In the genomic region with DNA sequence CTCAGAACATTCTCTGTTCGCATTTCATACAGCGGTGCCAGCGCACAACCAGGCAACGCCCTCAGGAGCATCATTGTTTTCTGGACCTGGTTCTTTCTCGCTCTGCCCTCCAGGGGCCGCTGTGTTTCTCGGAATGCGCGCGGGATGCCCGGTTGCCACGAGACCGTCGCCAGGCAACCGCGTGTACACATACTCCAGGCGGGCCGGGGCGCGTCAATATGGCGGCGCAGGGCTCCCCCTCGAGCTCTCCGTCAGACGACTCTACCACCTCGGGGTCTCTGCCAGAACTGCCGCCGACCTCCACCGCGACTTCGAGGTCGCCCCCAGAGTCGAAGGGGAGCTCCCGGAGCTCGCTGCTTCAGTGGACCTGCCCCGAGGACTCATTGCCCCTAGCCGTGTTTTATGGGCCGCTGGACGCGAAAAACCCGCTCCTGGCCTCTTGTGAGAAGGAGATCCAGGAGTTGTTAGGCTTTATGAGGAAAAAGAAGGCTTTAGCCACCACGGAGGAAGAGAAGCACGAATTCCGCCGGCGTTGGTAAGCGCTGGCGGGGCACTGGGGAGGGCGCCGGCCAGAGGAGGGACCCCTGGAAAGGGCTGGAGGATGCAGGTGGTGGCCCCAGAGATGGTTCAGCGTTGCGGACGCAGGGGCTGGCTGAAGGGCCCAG, we compare ENCODE assay signal across 1 cellular context.
TF ChIP-seq lines count a peak whose summit lies in the region.

A gene with protein sequence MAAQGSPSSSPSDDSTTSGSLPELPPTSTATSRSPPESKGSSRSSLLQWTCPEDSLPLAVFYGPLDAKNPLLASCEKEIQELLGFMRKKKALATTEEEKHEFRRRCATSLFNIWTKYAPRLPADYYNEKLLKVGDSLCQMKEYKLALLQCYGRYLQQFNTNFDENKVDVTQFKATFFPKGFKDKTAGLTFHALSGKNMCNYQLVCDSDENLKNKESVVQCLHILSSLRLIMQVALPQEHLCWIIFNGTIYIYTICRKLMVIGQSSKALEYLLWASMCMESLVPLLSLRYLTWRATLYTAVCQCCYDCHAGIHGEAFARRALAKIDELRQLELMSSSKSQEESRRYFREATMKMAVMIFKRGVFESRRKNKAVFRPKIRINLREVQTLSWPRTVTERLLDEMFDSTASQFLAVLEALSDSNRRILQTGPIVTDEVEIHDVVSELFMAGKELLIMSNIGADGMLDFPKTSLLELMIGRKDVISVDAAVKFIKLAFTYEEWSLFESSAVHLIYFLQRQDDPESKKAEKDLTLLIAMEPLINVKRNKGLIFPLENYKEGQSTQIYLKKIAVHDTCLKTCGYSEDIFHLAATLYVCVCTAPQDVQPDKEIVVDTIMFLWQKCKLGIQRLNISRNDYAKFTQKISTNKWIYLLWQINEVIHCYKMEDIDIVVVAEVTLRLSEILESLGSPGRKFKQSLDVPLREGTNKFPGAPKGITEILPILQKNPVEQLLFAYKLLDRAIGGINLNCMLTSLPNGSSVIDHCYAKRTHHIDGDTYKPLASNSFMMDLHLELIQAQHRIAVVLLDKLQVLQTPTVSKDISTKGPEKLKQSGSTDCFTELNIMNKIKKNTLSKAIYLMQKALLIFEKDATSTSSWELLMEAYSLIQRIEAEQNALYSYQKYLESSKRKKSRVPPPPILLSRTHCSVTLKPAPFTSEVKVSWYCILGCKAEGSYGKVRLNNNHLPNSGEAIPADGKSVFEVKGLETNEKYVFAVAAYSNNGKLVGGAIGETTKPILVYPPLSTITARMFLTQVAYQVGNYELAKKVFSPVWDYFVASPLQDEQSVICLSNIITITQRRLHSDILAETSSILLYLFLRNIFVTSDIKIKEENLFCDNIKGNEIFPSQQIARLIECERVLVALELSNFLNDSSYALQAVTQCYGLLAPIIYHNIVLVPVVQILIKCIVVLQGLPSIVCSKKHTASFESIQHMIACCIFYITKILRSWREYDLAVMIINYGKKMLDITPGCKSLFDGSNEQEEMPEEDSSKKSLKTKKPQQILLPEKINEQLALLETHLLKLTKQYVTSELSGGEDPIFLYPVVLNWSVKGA (N-terminal part only) (plus strand): TSS at position 186 of the 665 bp plus-strand sequence. CDS start 33 bp downstream, at position 219.

TF ChIP-seq in GM12878, 131 proteins besides CTCF, POLR2A, EP300 and RAD21 (continued from another document and continues in another):
- TF ChIP-seq, protein P1, sequence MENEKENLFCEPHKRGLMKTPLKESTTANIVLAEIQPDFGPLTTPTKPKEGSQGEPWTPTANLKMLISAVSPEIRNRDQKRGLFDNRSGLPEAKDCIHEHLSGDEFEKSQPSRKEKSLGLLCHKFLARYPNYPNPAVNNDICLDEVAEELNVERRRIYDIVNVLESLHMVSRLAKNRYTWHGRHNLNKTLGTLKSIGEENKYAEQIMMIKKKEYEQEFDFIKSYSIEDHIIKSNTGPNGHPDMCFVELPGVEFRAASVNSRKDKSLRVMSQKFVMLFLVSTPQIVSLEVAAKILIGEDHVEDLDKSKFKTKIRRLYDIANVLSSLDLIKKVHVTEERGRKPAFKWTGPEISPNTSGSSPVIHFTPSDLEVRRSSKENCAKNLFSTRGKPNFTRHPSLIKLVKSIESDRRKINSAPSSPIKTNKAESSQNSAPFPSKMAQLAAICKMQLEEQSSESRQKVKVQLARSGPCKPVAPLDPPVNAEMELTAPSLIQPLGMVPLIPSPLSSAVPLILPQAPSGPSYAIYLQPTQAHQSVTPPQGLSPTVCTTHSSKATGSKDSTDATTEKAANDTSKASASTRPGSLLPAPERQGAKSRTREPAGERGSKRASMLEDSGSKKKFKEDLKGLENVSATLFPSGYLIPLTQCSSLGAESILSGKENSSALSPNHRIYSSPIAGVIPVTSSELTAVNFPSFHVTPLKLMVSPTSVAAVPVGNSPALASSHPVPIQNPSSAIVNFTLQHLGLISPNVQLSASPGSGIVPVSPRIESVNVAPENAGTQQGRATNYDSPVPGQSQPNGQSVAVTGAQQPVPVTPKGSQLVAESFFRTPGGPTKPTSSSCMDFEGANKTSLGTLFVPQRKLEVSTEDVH (IDR thresholded peaks at IDR 0.05; ENCODE audit: low read depth, partially characterized antibody), result no peak
- TF ChIP-seq USF1 (IDR thresholded peaks at IDR 0.05; ENCODE audit: borderline replicate concordance, extremely low read length, insufficient read depth, low read depth, low read length) (no peak), ATF7 (IDR thresholded peaks at IDR 0.05; ENCODE audit: low read depth) (peak; percentile 32; the same call in 1 of the 2 replicates), MYB (IDR thresholded peaks at IDR 0.05; ENCODE audit: borderline replicate concordance, low read depth, low read length) (no peak), CBX3 (IDR thresholded peaks at IDR 0.05; ENCODE audit: borderline replicate concordance, low read depth) (no peak), ZZZ3 (IDR thresholded peaks at IDR 0.05; ENCODE audit: control insufficient read depth, insufficient read length, low read depth) (no peak), CREM (IDR thresholded peaks at IDR 0.05; ENCODE audit: low read depth) (peak; percentile 41; the same call in 1 of the 2 replicates), HSF1 (IDR thresholded peaks at IDR 0.05; ENCODE audit: low read depth, low read length) (no peak), JUND (IDR thresholded peaks at IDR 0.05; ENCODE audit: low read depth, low read length) (0 out of 2 replicates have a peak, but pooled peaks have one; percentile 29), SUZ12 (IDR thresholded peaks at IDR 0.05; ENCODE audit: unreplicated experiment) (no peak), BCL11A (IDR thresholded peaks at IDR 0.05; ENCODE audit: low read depth, low read length) (no peak), NR2C2 (IDR thresholded peaks at IDR 0.05; ENCODE audit: borderline replicate concordance, control insufficient read depth, insufficient read length, low read depth) (no peak), TCF3 (IDR thresholded peaks at IDR 0.05; ENCODE audit: borderline replicate concordance, insufficient read depth, low read depth, low read length) (no peak), BHLHE40 (IDR thresholded peaks at IDR 0.05; ENCODE audit: borderline replicate concordance in 1 of 2, low read depth in 2 of 2, low read length in 1 of 2) (peak; percentile 67 to 69), RELB (IDR thresholded peaks at IDR 0.05; ENCODE audit: low read depth) (no peak; the same call in 1 of the 2 replicates), NKRF (conservative IDR thresholded peaks at IDR 0.05) (peak; percentile 98), ATF2 (IDR thresholded peaks at IDR 0.05; ENCODE audit: low read length) (no peak), RBBP5 (conservative IDR thresholded peaks at IDR 0.05) (no peak), IRF3 (IDR thresholded peaks at IDR 0.05) (no peak), MXI1 (IDR thresholded peaks at IDR 0.05; ENCODE audit: low read depth, low read length) (peak; percentile 99), POU2F2 (IDR thresholded peaks at IDR 0.05; ENCODE audit: borderline replicate concordance, low read depth, low read length) (peak; percentile 72; the same call in 2 of the 3 replicates), GABPA (IDR thresholded peaks at IDR 0.05; ENCODE audit: low read depth) (no peak), IKZF2 (IDR thresholded peaks at IDR 0.05) (no peak), NFYA (IDR thresholded peaks at IDR 0.05; ENCODE audit: borderline replicate concordance, low read depth, low read length) (no peak), CUX1 (IDR thresholded peaks at IDR 0.05; ENCODE audit: insufficient replicate concordance, low read depth, low read length) (no peak), MAX (IDR thresholded peaks at IDR 0.05; ENCODE audit: low read depth, low read length) (peak; percentile 62), NBN (IDR thresholded peaks at IDR 0.05) (no peak; the same call in 1 of the 2 replicates)
